In the genomic region with DNA sequence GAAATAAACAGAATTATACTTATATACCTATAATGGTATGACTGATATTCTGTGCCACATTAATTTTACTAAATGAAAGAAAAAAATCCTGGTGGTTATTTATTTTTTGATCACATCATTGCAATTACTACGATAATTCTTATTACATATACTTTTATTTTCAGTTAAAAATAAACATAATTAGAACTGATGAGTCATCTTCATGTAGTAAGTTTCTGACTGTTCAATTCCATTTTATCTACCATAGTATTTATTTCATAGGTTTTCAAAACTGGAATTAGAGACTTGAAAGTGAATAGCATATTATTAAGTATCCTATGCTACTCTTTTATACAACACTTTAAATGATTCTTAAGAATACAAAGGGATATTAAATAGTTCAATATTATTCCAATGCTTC, we compare ENCODE assay signal across 2 cellular contexts.
TF ChIP-seq lines count a peak whose summit lies in the region.

No MANE protein-coding gene starts in this region.

TF ChIP-seq in HepG2, 621 proteins besides CTCF, POLR2A, EP300 and RAD21:
- TF ChIP-seq ZNF674 (CRISPR knock-in tag; IDR thresholded peaks at IDR 0.05; ENCODE audit: low read depth): no peak
- no peak for TF ChIP-seq PHF20 (CRISPR knock-in tag; IDR thresholded peaks at IDR 0.05)
- 0 out of 4 replicates have a peak, but pooled peaks of 1 of the 2 experiments have one; percentile 1 for TF ChIP-seq MAFK (conservative IDR thresholded peaks at IDR 0.05 in 1 of 2, IDR thresholded peaks at IDR 0.05 in 1 of 2; ENCODE audit: low read length in 2 of 2)
- no peak for TF ChIP-seq CREB1 (IDR thresholded peaks at IDR 0.05)
- TF ChIP-seq CREB1 (CRISPR knock-in tag; IDR thresholded peaks at IDR 0.05): no peak
- TF ChIP-seq NFE2L2 (IDR thresholded peaks at IDR 0.05; ENCODE audit: low read length): peak; percentile 25; the same call in 1 of the 2 replicates
- no peak for TF ChIP-seq FOXJ3 (CRISPR knock-in tag; IDR thresholded peaks at IDR 0.05; ENCODE audit: borderline replicate concordance)
- no peak for TF ChIP-seq ZNF496 (CRISPR knock-in tag; IDR thresholded peaks at IDR 0.05; ENCODE audit: insufficient replicate concordance)
TF ChIP-seq in HepG2: peak in this region for 2.

TF ChIP-seq in K562, 482 proteins besides CTCF, POLR2A, EP300 and RAD21:
- no peak for TF ChIP-seq E4F1 (CRISPR knock-in tag; IDR thresholded peaks at IDR 0.05; ENCODE audit: borderline replicate concordance)
- no peak for TF ChIP-seq POU5F1 (IDR thresholded peaks at IDR 0.05; ENCODE audit: borderline replicate concordance, low read depth, low read length, partially characterized antibody)
- TF ChIP-seq ZNF316 (IDR thresholded peaks at IDR 0.05): peak; percentile 91
- no peak for TF ChIP-seq ZBTB8A (IDR thresholded peaks at IDR 0.05; ENCODE audit: partially characterized antibody)
- no peak for TF ChIP-seq MYBL2 (IDR thresholded peaks at IDR 0.05; ENCODE audit: low read depth)
- TF ChIP-seq MYBL2 (CRISPR knock-in tag; IDR thresholded peaks at IDR 0.05; ENCODE audit: borderline replicate concordance): no peak
- TF ChIP-seq GTF2F1 (IDR thresholded peaks at IDR 0.05; ENCODE audit: low read depth, low read length): no peak
- TF ChIP-seq NFE2 (IDR thresholded peaks at IDR 0.05; ENCODE audit: low read depth): 0 out of 2 replicates have a peak, but pooled peaks have one; percentile 8
- TF ChIP-seq FOSL1 (tag; conservative IDR thresholded peaks at IDR 0.05): 0 out of 2 replicates have a peak, but pooled peaks have one; percentile 22
- TF ChIP-seq C11orf30 (IDR thresholded peaks at IDR 0.05; ENCODE audit: low read depth): peak; percentile 78
- TF ChIP-seq MAFG (tag; conservative IDR thresholded peaks at IDR 0.05): peak; percentile 85
- TF ChIP-seq CBX2 (IDR thresholded peaks at IDR 0.05; ENCODE audit: insufficient read depth, low read length, poor library complexity, severe bottlenecking): no peak
- TF ChIP-seq GTF2E2 (tag; IDR thresholded peaks at IDR 0.05): peak; percentile 42; the same call in 1 of the 2 replicates
- no peak for TF ChIP-seq BMI1 (IDR thresholded peaks at IDR 0.05; ENCODE audit: low read length)
- TF ChIP-seq, protein P1, sequence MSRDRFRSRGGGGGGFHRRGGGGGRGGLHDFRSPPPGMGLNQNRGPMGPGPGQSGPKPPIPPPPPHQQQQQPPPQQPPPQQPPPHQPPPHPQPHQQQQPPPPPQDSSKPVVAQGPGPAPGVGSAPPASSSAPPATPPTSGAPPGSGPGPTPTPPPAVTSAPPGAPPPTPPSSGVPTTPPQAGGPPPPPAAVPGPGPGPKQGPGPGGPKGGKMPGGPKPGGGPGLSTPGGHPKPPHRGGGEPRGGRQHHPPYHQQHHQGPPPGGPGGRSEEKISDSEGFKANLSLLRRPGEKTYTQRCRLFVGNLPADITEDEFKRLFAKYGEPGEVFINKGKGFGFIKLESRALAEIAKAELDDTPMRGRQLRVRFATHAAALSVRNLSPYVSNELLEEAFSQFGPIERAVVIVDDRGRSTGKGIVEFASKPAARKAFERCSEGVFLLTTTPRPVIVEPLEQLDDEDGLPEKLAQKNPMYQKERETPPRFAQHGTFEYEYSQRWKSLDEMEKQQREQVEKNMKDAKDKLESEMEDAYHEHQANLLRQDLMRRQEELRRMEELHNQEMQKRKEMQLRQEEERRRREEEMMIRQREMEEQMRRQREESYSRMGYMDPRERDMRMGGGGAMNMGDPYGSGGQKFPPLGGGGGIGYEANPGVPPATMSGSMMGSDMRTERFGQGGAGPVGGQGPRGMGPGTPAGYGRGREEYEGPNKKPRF (IDR thresholded peaks at IDR 0.05; ENCODE audit: low read depth, low read length): no peak
- TF ChIP-seq SMARCA5 (IDR thresholded peaks at IDR 0.05): no peak
- TF ChIP-seq MAFF (IDR thresholded peaks at IDR 0.05; ENCODE audit: low read length): peak; percentile 21; the same call in 1 of the 2 replicates
- no peak for TF ChIP-seq NRF1 (conservative IDR thresholded peaks at IDR 0.05 in 1 of 2, IDR thresholded peaks at IDR 0.05 in 1 of 2)
- peak; percentile 82 for TF ChIP-seq ATF3 (IDR thresholded peaks at IDR 0.05)
- TF ChIP-seq ATF3 (CRISPR knock-in tag; conservative IDR thresholded peaks at IDR 0.05): no peak
- no peak for TF ChIP-seq TAL1 (IDR thresholded peaks at IDR 0.05)
- TF ChIP-seq, protein P2, sequence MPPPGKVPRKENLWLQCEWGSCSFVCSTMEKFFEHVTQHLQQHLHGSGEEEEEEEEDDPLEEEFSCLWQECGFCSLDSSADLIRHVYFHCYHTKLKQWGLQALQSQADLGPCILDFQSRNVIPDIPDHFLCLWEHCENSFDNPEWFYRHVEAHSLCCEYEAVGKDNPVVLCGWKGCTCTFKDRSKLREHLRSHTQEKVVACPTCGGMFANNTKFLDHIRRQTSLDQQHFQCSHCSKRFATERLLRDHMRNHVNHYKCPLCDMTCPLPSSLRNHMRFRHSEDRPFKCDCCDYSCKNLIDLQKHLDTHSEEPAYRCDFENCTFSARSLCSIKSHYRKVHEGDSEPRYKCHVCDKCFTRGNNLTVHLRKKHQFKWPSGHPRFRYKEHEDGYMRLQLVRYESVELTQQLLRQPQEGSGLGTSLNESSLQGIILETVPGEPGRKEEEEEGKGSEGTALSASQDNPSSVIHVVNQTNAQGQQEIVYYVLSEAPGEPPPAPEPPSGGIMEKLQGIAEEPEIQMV (tag; conservative IDR thresholded peaks at IDR 0.05; ENCODE audit: low read depth): no peak
- TF ChIP-seq ZNF146 (CRISPR knock-in tag; IDR thresholded peaks at IDR 0.05; ENCODE audit: unreplicated experiment): no peak
- TF ChIP-seq PHF21A (IDR thresholded peaks at IDR 0.05; ENCODE audit: borderline replicate concordance, low read depth): no peak
- TF ChIP-seq NFE2L1 (tag; IDR thresholded peaks at IDR 0.05; ENCODE audit: borderline replicate concordance, low read depth): peak; percentile 69; the same call in 1 of the 2 replicates
TF ChIP-seq in K562: peak in this region for 9.
